8 cellular contexts compared by ENCODE assay signal in the genomic region with DNA sequence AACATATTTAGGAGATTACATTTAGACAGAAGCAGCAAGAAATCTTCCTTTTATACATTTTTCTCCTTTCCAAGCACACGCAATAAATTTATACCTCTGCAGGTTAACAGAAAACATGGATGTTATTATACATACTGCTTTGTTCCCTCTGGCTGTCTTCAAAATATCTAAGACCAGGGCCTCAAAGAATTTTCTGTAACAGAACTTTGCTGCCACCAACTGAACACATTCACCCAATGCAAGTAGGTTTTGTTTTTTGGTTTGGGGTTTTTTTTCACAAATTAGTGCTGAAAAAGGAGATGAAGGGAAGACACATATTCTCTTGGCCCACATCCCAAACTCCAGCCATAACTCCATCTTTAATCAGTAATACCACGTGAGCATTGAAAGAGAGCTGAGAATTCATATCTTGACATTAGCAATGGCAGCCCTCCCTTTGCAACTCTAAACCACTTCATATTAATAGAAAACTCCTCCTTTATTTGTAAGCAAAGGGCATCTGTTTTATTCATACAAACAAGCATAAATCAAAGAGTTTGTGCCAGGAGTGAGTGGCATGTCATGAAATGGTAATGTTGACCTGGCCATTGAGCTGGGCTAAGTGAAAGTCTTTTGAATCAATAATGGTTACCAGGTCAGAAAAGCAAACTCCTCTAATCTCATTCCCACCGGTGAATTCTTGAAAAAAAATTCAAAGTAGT.
A peak's percentile ranks its signal among the peaks of the same experiment; 100 is the strongest.
DNase-seq lines count a peak whose midpoint lies in the region; ATAC-seq lines count a peak whose summit lies in the region.

No MANE protein-coding gene starts in this region.

- H3K27me3 Mint-ChIP-seq in naive thymus-derived CD4-positive, alpha-beta T cell, result no peaks in the 10 kb centered on the region

- H3K14ac ChIP-seq in mesenchymal stem cell (ENCODE audit: low read length in 2 of 2), result no peak overlapping the region

- no peak overlapping the region for H3K4me2 ChIP-seq in mesenchymal stem cell (ENCODE audit: low read length, poor library complexity, severe bottlenecking)

- intact Hi-C loops in naive thymus-derived CD4-positive, alpha-beta T cell (cut with micrococcal nuclease), result no loop called here

- POLR2A ChIA-PET in naive thymus-derived CD4-positive, alpha-beta T cell (lab: Charles Lee), result no interaction called here

- no peak overlapping the region for H2AFZ ChIP-seq in mesenchymal stem cell (ENCODE audit: low read depth, low read length)

- WGBS in mesenchymal stem cell, result 68% methylated on average over 3 of the region's 3 CpGs

- H2BK5ac ChIP-seq in mesenchymal stem cell (ENCODE audit: low read depth, low read length, poor library complexity, severe bottlenecking), result no peak overlapping the region

- no peak overlapping the region for H3K9ac ChIP-seq in mesenchymal stem cell (ENCODE audit: low read length)

- H3K4ac ChIP-seq in mesenchymal stem cell (ENCODE audit: low read depth in 1 of 2, low read length in 2 of 2), result no peak overlapping the region

- H3K9me3 ChIP-seq in mesenchymal stem cell (ENCODE audit: control insufficient read depth, low read length), result no peaks in the 10 kb centered on the region
- H3K9me3 ChIP-seq in naive thymus-derived CD4-positive, alpha-beta T cell (ENCODE audit: control insufficient read depth in 2 of 3, low read length in 3 of 3), result no peaks in the 10 kb centered on the region

- H3K79me1 ChIP-seq in mesenchymal stem cell (replicated peaks; ENCODE audit: low read length, poor library complexity, severe bottlenecking), result no peaks in the 10 kb centered on the region

- H3K27ac Mint-ChIP-seq in naive thymus-derived CD4-positive, alpha-beta T cell, result no peak overlapping the region

- no peak overlapping the region for H4K8ac ChIP-seq in mesenchymal stem cell (ENCODE audit: low read length)

- H3K27ac ChIP-seq in mesenchymal stem cell (ENCODE audit: low read length, poor library complexity, severe bottlenecking), result no peak overlapping the region
- H3K27ac ChIP-seq in naive thymus-derived CD4-positive, alpha-beta T cell (ENCODE audit: low read depth, low read length), result no peak overlapping the region

- no peak overlapping the region for H3K4me3 Mint-ChIP-seq in naive thymus-derived CD4-positive, alpha-beta T cell

- peak; percentile 15 for DNase-seq in ELR (ENCODE audit: low read depth)
- DNase-seq in NCI-H2029 treated with DMSO at 0.1 percent for 48 hours (lab: John Stamatoyannopoulos, UW), result peak; percentile 86
- DNase-seq in astrocyte of the hippocampus (ENCODE audit: low read depth, low spot score), result peak; percentile 21
- DNase-seq in mesenchymal stem cell, result peak; percentile 52
- DNase-seq in naive thymus-derived CD4-positive, alpha-beta T cell, result no peak
- no peak for DNase-seq in CD1c-positive myeloid dendritic cell (ENCODE audit: extremely low spot score)
- no peak for DNase-seq in activated CD4-positive, alpha-beta T cell treated with anti-CD3 and anti-CD28 coated beads for 4 hours

- CTCF ChIA-PET in naive thymus-derived CD4-positive, alpha-beta T cell (lab: Charles Lee), result no interaction called here

- H3K4me1 ChIP-seq in mesenchymal stem cell (ENCODE audit: control insufficient read depth, insufficient read depth, low read depth, low read length), result no peaks in the 10 kb centered on the region
- H3K4me1 ChIP-seq in naive thymus-derived CD4-positive, alpha-beta T cell (ENCODE audit: control insufficient read depth in 2 of 2, insufficient read depth in 2 of 2, low read length in 2 of 2), result no peaks in the 10 kb centered on the region

- no peak overlapping the region for H2BK120ac ChIP-seq in mesenchymal stem cell (ENCODE audit: low read depth, low read length)

- H3K4me1 Mint-ChIP-seq in naive thymus-derived CD4-positive, alpha-beta T cell, result peaks cover 5 to 11% (median 7%) of the 10 kb centered on the region in 7 donors

- H3K18ac ChIP-seq in mesenchymal stem cell (ENCODE audit: low read depth in 1 of 2, low read length in 2 of 2), result no peak overlapping the region

- H3K36me3 ChIP-seq in mesenchymal stem cell (ENCODE audit: control insufficient read depth in 1 of 2, insufficient read depth in 2 of 2, low read depth in 1 of 2, low read length in 2 of 2), result no peaks in the 10 kb centered on the region
- H3K36me3 ChIP-seq in naive thymus-derived CD4-positive, alpha-beta T cell (ENCODE audit: control insufficient read depth in 2 of 3, insufficient read depth in 3 of 3, low read length in 3 of 3), result no peaks in the 10 kb centered on the region

- H2BK12ac ChIP-seq in mesenchymal stem cell (ENCODE audit: low read length in 2 of 2), result no peak overlapping the region

- no peak overlapping the region for H3K23ac ChIP-seq in mesenchymal stem cell (ENCODE audit: low read length in 2 of 2)

- H2AK5ac ChIP-seq in mesenchymal stem cell (ENCODE audit: low read length, severe bottlenecking), result no peak overlapping the region

- H3K27me3 ChIP-seq in mesenchymal stem cell (ENCODE audit: control insufficient read depth in 1 of 2, insufficient read depth in 1 of 2, low read length in 2 of 2), result no peaks in the 10 kb centered on the region
- no peaks in the 10 kb centered on the region for H3K27me3 ChIP-seq in naive thymus-derived CD4-positive, alpha-beta T cell (ENCODE audit: control insufficient read depth in 2 of 2, insufficient read depth in 2 of 2, low read length in 2 of 2)

- H3K4me3 ChIP-seq in mesenchymal stem cell (ENCODE audit: insufficient read depth in 1 of 2, low read depth in 1 of 2, low read length in 2 of 2), result no peak overlapping the region
- H3K4me3 ChIP-seq in naive thymus-derived CD4-positive, alpha-beta T cell (ENCODE audit: low read length), result no peak overlapping the region

- H3K36me3 Mint-ChIP-seq in naive thymus-derived CD4-positive, alpha-beta T cell, result no peaks in the 10 kb centered on the region

- no peaks in the 10 kb centered on the region for H3K9me3 Mint-ChIP-seq in naive thymus-derived CD4-positive, alpha-beta T cell

- H2BK15ac ChIP-seq in mesenchymal stem cell (ENCODE audit: low read depth, poor library complexity, severe bottlenecking), result no peak overlapping the region

- ATAC-seq in naive thymus-derived CD4-positive, alpha-beta T cell, result no peak
- ATAC-seq in GM21528 (IDR thresholded peaks at IDR 0.05; ENCODE audit: low FRiP score, unreplicated experiment), result no peak

- no peak overlapping the region for H4K91ac ChIP-seq in mesenchymal stem cell (ENCODE audit: low read length)

Comparison
In these comparisons a context has a peak if more than half of its experiments do, and no peak if none do; other contexts are left out.
1. DNase-seq: peak in ELR (single experiment), NCI-H2029 treated with DMSO at 0.1 percent for 48 hours (single experiment), astrocyte of the hippocampus (single experiment) and mesenchymal stem cell (single experiment); none in naive thymus-derived CD4-positive, alpha-beta T cell (0 of 9), CD1c-positive myeloid dendritic cell (single experiment) and activated CD4-positive, alpha-beta T cell treated with anti-CD3 and anti-CD28 coated beads for 4 hours (0 of 2).